Comparison of ENCODE assay signal across 17 cellular contexts in the genomic region with DNA sequence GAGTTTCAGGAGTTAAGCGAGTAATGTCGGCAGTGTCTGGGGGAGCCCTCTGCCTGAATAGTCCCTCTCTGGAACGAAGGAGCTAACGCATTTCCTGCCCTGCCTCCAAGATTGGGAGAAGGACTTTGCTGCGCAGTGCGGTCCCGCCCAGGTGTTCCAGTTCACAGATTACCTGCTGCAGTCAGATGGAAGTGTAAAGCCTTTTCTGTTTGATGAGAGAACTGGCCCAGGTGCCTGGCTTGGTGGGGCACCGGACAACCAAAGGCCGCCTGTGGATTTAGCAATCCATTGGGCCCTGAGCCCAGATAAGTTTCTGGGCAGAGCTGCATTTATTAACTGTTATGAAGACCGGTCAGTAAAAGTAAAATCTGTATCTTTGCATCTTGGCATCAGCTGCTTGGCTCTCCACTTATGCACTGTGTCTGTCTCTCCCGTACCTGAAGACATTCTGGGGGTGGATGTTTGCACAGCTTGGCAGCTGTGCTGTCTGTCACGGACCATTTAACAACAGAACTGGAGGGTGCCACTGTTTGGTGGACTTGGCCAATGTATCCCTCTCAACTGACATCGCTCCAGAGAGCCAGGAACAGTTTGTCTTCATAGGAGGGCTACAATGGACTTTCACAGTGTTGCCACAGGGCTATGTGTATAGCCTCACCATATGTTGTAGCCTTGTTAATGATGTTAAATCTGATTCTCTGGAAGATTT.
A peak's percentile ranks its signal among the peaks of the same experiment; 100 is the strongest.
DNase-seq lines count a peak whose midpoint lies in the region; ATAC-seq and TF ChIP-seq lines count a peak whose summit lies in the region.
"Had no signal": no experiment of that assay in that cellular context is flagged by ENCODE, and none has a peak within 500 bp of the region (broad histone marks: within the 10 kb centered on the region; RNA-seq: fewer than 3 reads in every experiment).

No MANE protein-coding gene starts in this region.

- no peak overlapping the region for H3K27ac ChIP-seq in foreskin keratinocyte
- no peak overlapping the region for H3K27ac ChIP-seq in stomach
- H3K27ac ChIP-seq: right lobe of liver, uterus had no signal

- H3K4me3 Mint-ChIP-seq in T-cell = no peak overlapping the region
- H3K4me3 Mint-ChIP-seq: activated CD4-positive, alpha-beta memory T cell treated with anti-CD3 and anti-CD28 coated beads for 36 hours; activated naive CD8-positive, alpha-beta T cell treated with anti-CD3 and anti-CD28 coated beads for 36 hours; brain; CD4-positive, alpha-beta memory T cell had no signal

- TF ChIP-seq CTCF in foreskin keratinocyte (conservative IDR thresholded peaks at IDR 0.05) (no peak), stomach (IDR thresholded peaks at IDR 0.05) (no peak)

- no peak overlapping the region for H3K27ac Mint-ChIP-seq in T-cell
- H3K27ac Mint-ChIP-seq: activated CD4-positive, alpha-beta memory T cell treated with anti-CD3 and anti-CD28 coated beads for 36 hours; activated naive CD8-positive, alpha-beta T cell treated with anti-CD3 and anti-CD28 coated beads for 36 hours; brain had no signal

- CTCF ChIA-PET in T-cell (lab: Charles Lee) = no interaction called here

- no peaks in the 10 kb centered on the region for H3K27me3 Mint-ChIP-seq in T-cell
- H3K27me3 Mint-ChIP-seq: activated CD4-positive, alpha-beta memory T cell treated with anti-CD3 and anti-CD28 coated beads for 36 hours; activated naive CD8-positive, alpha-beta T cell treated with anti-CD3 and anti-CD28 coated beads for 36 hours; brain; CD4-positive, alpha-beta memory T cell had no signal

- intact Hi-C loops in left ventricle myocardium superior (cut with micrococcal nuclease) (no loop called here), stomach (cut with DNase I; ENCODE audit: low total_unique reads) (no loop called here)

- DNase-seq in DMS79 (lab: John Stamatoyannopoulos, UW) = peak; percentile 92
- DNase-seq in NCI-H2029 (lab: John Stamatoyannopoulos, UW) = peak; percentile 59
- DNase-seq in NCI-H774 (lab: John Stamatoyannopoulos, UW) = peak; percentile 41
- DNase-seq in left ventricle myocardium superior = no peak
- DNase-seq in foreskin keratinocyte = no peak
- no peak for DNase-seq in stomach
- no peak for DNase-seq in T-cell
- DNase-seq: activated CD4-positive, alpha-beta memory T cell treated with anti-CD3 and anti-CD28 coated beads for 36 hours; activated naive CD8-positive, alpha-beta T cell treated with anti-CD3 and anti-CD28 coated beads for 36 hours; activated T-cell treated with anti-CD3 and anti-CD28 coated beads, Interleukin-2, amount 50 U/mL, for 48 hours; CD4-positive, alpha-beta memory T cell; PC-3; right lobe of liver; uterus had no signal

- H3K4me1 ChIP-seq in foreskin keratinocyte = no peaks in the 10 kb centered on the region
- no peaks in the 10 kb centered on the region for H3K4me1 ChIP-seq in stomach
- H3K4me1 ChIP-seq: right lobe of liver, uterus had no signal

- H3K4me1 Mint-ChIP-seq in T-cell = no peaks in the 10 kb centered on the region
- H3K4me1 Mint-ChIP-seq: activated naive CD8-positive, alpha-beta T cell treated with anti-CD3 and anti-CD28 coated beads for 36 hours; CD4-positive, alpha-beta memory T cell had no signal

- H3K9me3 ChIP-seq in stomach = peaks cover 0 to 43% (median 11%) of the 10 kb centered on the region in 4 donors
- H3K9me3 ChIP-seq: right lobe of liver, uterus had no signal

- H3K36me3 ChIP-seq in stomach = no peaks in the 10 kb centered on the region
- H3K36me3 ChIP-seq: right lobe of liver, uterus had no signal

- no peak overlapping the region for H3K4me3 ChIP-seq in stomach
- H3K4me3 ChIP-seq: lung, right lobe of liver, uterus had no signal

- POLR2A ChIA-PET in T-cell (lab: Charles Lee) = no interaction called here

- no peak for TF ChIP-seq POLR2A in stomach (IDR thresholded peaks at IDR 0.05)

- no peaks in the 10 kb centered on the region for H3K36me3 Mint-ChIP-seq in T-cell
- H3K36me3 Mint-ChIP-seq: activated CD4-positive, alpha-beta memory T cell treated with anti-CD3 and anti-CD28 coated beads for 36 hours; activated naive CD8-positive, alpha-beta T cell treated with anti-CD3 and anti-CD28 coated beads for 36 hours; brain; CD4-positive, alpha-beta memory T cell had no signal

- ATAC-seq in left ventricle myocardium superior (peak; percentile 72), foreskin keratinocyte (no peak), T-cell (replicated peaks in 1 of 4) (no peak), HG02678 (IDR thresholded peaks at IDR 0.05; ENCODE audit: unreplicated experiment) (no peak)
- ATAC-seq: PC-3 had no signal

- H3K27me3 ChIP-seq in foreskin keratinocyte = no peaks in the 10 kb centered on the region
- no peaks in the 10 kb centered on the region for H3K27me3 ChIP-seq in stomach
- H3K27me3 ChIP-seq: right lobe of liver, uterus had no signal

- H3K9me3 Mint-ChIP-seq in T-cell = peaks cover 6 to 18% (median 13%) of the 10 kb centered on the region in 3 donors

- WGBS in stomach, 5 donors = 82 to 88% (median 84%) methylated on average over 10 to 13 of the region's 13 CpGs

- TF ChIP-seq EP300 in stomach (IDR thresholded peaks at IDR 0.05) = no peak

Comparison
In these comparisons a context has a peak if more than half of its experiments do, and no peak if none do; other contexts are left out.
1. DNase-seq: peak in DMS79 (single experiment), NCI-H2029 (single experiment) and NCI-H774 (single experiment); none in left ventricle myocardium superior (single experiment), foreskin keratinocyte (0 of 2), stomach (single experiment) and T-cell (0 of 34).